In genomic region chr11:64846998-64847666, GRCh38 we compare ENCODE assay signal across 8 cellular contexts. TPM values are rescaled to one million over a fixed set of nuclear protein-coding genes. Genes with fewer than 3 reads are reported as not detected.
DNase-seq lines count a peak whose midpoint lies in the region; ATAC-seq and TF ChIP-seq lines count a peak whose summit lies in the region.

No MANE protein-coding gene starts in this region.

- ATAC-seq in GM19467 (IDR thresholded peaks at IDR 0.05; ENCODE audit: unreplicated experiment), result no peak

- TF ChIP-seq POLR2A in transverse colon (IDR thresholded peaks at IDR 0.05), result no peak

- peaks cover 10% of the 10 kb centered on the region for H3K4me1 Mint-ChIP-seq in glutamatergic neuron (ENCODE audit: low read depth, unreplicated experiment)

- H3K27ac ChIP-seq in parathyroid adenoma (no peak overlapping the region), transverse colon (peak overlapping the region; percentile 7 to 95 (median 80))

- H3K79me2 ChIP-seq in parathyroid adenoma, result no peaks in the 10 kb centered on the region

- H3K36me3 Mint-ChIP-seq in glutamatergic neuron (ENCODE audit: unreplicated experiment), result no peaks in the 10 kb centered on the region

- DNase-seq in NCI-H1417 treated with DMSO at 0.1 percent for 48 hours (lab: John Stamatoyannopoulos, UW), result peak; percentile 64
- DNase-seq in SKM-1 treated with dmso at 0.1 percent for 144 hours (lab: John Stamatoyannopoulos, UW; ENCODE audit: unreplicated experiment), result peak; percentile 90
- DNase-seq in activated naive CD4-positive, alpha-beta T cell treated with anti-CD3 and anti-CD28 coated beads, Interleukin-2, amount 50 U/mL, for 16 hours, result peak; percentile 93
- DNase-seq in glutamatergic neuron, result peak; percentile 97
- peak; percentile 96 for DNase-seq in transverse colon

- H3K9me3 ChIP-seq in parathyroid adenoma (ENCODE audit: control insufficient read depth, low read length), result no peaks in the 10 kb centered on the region
- no peaks in the 10 kb centered on the region for H3K9me3 ChIP-seq in transverse colon

- no peak overlapping the region for H3K4me2 ChIP-seq in parathyroid adenoma (ENCODE audit: low read length)

- H3K27me3 ChIP-seq in parathyroid adenoma (ENCODE audit: control insufficient read depth, insufficient read depth, low read length) (no peaks in the 10 kb centered on the region), transverse colon (no peaks in the 10 kb centered on the region)

- WGBS in transverse colon (ENCODE audit: low coverage in 1 of 2), 2 donors, result 18 to 90% methylated on average over 2 to 13 of the region's 13 CpGs

- H3K9ac ChIP-seq in parathyroid adenoma, result no peak overlapping the region

- H3K36me3 ChIP-seq in parathyroid adenoma (ENCODE audit: control insufficient read depth, insufficient read depth, low read length) (no peaks in the 10 kb centered on the region), transverse colon (no peaks in the 10 kb centered on the region)

- in situ Hi-C loops in transverse colon (cut with MboI; ENCODE audit: low pct_ligation_motif_present in 1 of 4, low pct_unique_long_range_greater_than_20kb in 1 of 4, low sequenced_read_pairs in 3 of 4), result loop anchor here (5.0 to 10.0 kb wide), 3 partner anchors 35 to 48 kb away; no protein-coding TSS in a partner anchor

- no peak for TF ChIP-seq EP300 in transverse colon (IDR thresholded peaks at IDR 0.05; ENCODE audit: low read depth)

- peak overlapping the region; percentile 34 for H2AFZ ChIP-seq in parathyroid adenoma

- no peak overlapping the region for H3K27ac Mint-ChIP-seq in glutamatergic neuron (ENCODE audit: unreplicated experiment)

- intact Hi-C loops in transverse colon (cut with DNase I; ENCODE audit: low total_unique reads), result loop anchor here (5.0 kb wide), 1 partner anchor 50 kb away; no protein-coding TSS in a partner anchor

- H3K4me1 ChIP-seq in parathyroid adenoma (no peaks in the 10 kb centered on the region), transverse colon (peaks cover 29 to 64% (median 41%) of the 10 kb centered on the region in 4 donors)

- TF ChIP-seq CTCF in GM12872 (IDR thresholded peaks at IDR 0.05; ENCODE audit: insufficient read depth, low read depth, low read length), result peak; percentile 90
- peak; percentile 94 for TF ChIP-seq CTCF in glutamatergic neuron (IDR thresholded peaks at IDR 0.05; ENCODE audit: partially characterized antibody, unreplicated experiment)
- TF ChIP-seq CTCF in parathyroid adenoma (IDR thresholded peaks at IDR 0.05), result peak; percentile 88
- peak; percentile 96 to 99 (median 98) for TF ChIP-seq CTCF in transverse colon (IDR thresholded peaks at IDR 0.05)

- H3K27me3 Mint-ChIP-seq in glutamatergic neuron (ENCODE audit: unreplicated experiment), result peaks cover 15% of the 10 kb centered on the region

- H3K4me3 ChIP-seq in parathyroid adenoma (ENCODE audit: low read depth, low read length) (no peak overlapping the region), transverse colon (no peak overlapping the region)

- H3K9me3 Mint-ChIP-seq in glutamatergic neuron (ENCODE audit: unreplicated experiment), result peaks cover 5% of the 10 kb centered on the region

- H3K4me3 Mint-ChIP-seq in glutamatergic neuron (ENCODE audit: unreplicated experiment), result no peak overlapping the region

RNA-seq across cellular contexts. Expression of gene CDC42BPG, which starts 2.7 kb away (rescaled TPM):
- total RNA-seq in glutamatergic neuron (ENCODE audit: unreplicated experiment) (2.3 TPM), transverse colon (10 to 100 TPM; 32.6 to 82.3 (median 46.9) TPM)

RNA-seq across cellular contexts. Expression of gene EHD1, which starts 31.3 kb away (rescaled TPM):
- total RNA-seq in glutamatergic neuron (ENCODE audit: unreplicated experiment), result 114 TPM
- 100 to 1,000 TPM in 2 of 4 donors, 10 to 100 TPM in 2; 67.9 to 202 (median 116) TPM for total RNA-seq in transverse colon

RNA-seq across cellular contexts. Expression of gene MEN1, which starts 36.8 kb away (rescaled TPM):
- total RNA-seq in glutamatergic neuron (ENCODE audit: unreplicated experiment), result 39.7 TPM
- 10 to 100 TPM; 19.5 to 30.3 (median 25.4) TPM for total RNA-seq in transverse colon

RNA-seq across cellular contexts. Expression of gene MAP4K2, which starts 44.1 kb away (rescaled TPM):
- total RNA-seq in glutamatergic neuron (ENCODE audit: unreplicated experiment) (15.9 TPM), transverse colon (100 to 1,000 TPM in 2 of 4 donors, 10 to 100 TPM in 2; 10.1 to 369 (median 90.9) TPM)

Comparison
In these comparisons a context has a peak if more than half of its experiments do, and no peak if none do; other contexts are left out.
1. RNA of gene CDC42BPG, which starts 2.7 kb away (total RNA-seq): 32.6 to 82.3 TPM in transverse colon; 2.3 TPM in glutamatergic neuron (single experiment); every median in the first group is over 10 times any median in the second.
2. Peak in every context shown above with its lines, with median percentiles within 50 percentile points of each other: CTCF ChIP-seq and DNase-seq.